ENCODE assay signal across 6 cellular contexts in genomic region chr10:111745982-111746381, GRCh38.
"Had no signal": no experiment of that assay in that cellular context is flagged by ENCODE, and none has a peak within 500 bp of the region (broad histone marks: within the 10 kb centered on the region; RNA-seq: fewer than 3 reads in every experiment).

No MANE protein-coding gene starts in this region.

- H3K4me3 ChIP-seq: K562 had no signal

- H3K27ac ChIP-seq: HL-60 had no signal

- DNase-seq: IMR-90, KBM-7, KG1 had no signal

- ATAC-seq: K562 had no signal

- FAIRE-seq: HTR-8/SVneo, K562 had no signal
